In the genomic region with DNA sequence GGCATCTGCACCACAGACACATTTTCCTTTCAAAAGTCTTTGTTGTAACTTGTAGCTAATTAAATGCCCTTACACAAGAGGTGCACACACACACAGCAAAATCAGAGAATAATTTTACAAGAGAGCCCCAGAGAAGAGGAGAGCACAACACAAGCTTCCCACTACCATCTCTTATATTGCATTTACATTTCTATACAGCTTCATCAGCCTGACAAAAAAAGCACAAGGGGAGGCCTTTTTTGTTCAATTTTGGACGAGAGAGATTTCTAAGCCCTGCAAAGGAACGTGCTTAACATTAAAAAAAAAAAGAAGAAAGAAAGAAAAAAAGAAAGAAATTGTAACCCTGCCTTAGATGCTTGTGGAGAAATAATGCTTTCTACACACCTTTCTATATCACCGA, we compare ENCODE assay signal across 27 cellular contexts. TPM values are rescaled to one million over a fixed set of nuclear protein-coding genes. Genes with fewer than 3 reads are reported as not detected.
DNase-seq lines count a peak whose midpoint lies in the region; ATAC-seq and TF ChIP-seq lines count a peak whose summit lies in the region.
"Had no signal": no experiment of that assay in that cellular context is flagged by ENCODE, and none has a peak within 500 bp of the region (broad histone marks: within the 10 kb centered on the region; RNA-seq: fewer than 3 reads in every experiment).

No MANE protein-coding gene starts in this region.

- H3K9me3 ChIP-seq in cardiac muscle cell (ENCODE audit: low read depth) (no peaks in the 10 kb centered on the region), NT2/D1 (ENCODE audit: insufficient read depth, low read length) (no peaks in the 10 kb centered on the region), iPS-15b (ENCODE audit: control insufficient read depth, insufficient read depth, low read length) (no peaks in the 10 kb centered on the region), trophoblast cell (ENCODE audit: insufficient read depth, low read depth, low read length) (no peaks in the 10 kb centered on the region)
- H3K9me3 ChIP-seq: BE2C, Peyer's patch had no signal

- H2AFZ ChIP-seq in trophoblast cell (ENCODE audit: insufficient read depth, low read length, poor library complexity): no peak overlapping the region

- H3K9ac ChIP-seq in NT2/D1 (ENCODE audit: insufficient read length, low read depth) (no peak overlapping the region), iPS-15b (ENCODE audit: low read depth, low read length) (no peak overlapping the region), trophoblast cell (ENCODE audit: low read length) (no peak overlapping the region)

- H3K27me3 ChIP-seq in cardiac muscle cell: no peaks in the 10 kb centered on the region
- H3K27me3 ChIP-seq in NT2/D1 (ENCODE audit: insufficient read depth, insufficient read length): no peaks in the 10 kb centered on the region
- no peaks in the 10 kb centered on the region for H3K27me3 ChIP-seq in iPS-15b (ENCODE audit: control insufficient read depth, insufficient read depth, low read length)
- no peaks in the 10 kb centered on the region for H3K27me3 ChIP-seq in trophoblast cell (ENCODE audit: insufficient read depth, low read length)
- H3K27me3 ChIP-seq: BE2C, Peyer's patch had no signal

- no peak overlapping the region for H4K91ac ChIP-seq in trophoblast cell (ENCODE audit: low read depth, low read length)

- no peak for TF ChIP-seq CTCF in cardiac muscle cell (IDR thresholded peaks at IDR 0.05; ENCODE audit: low read depth, low read length)

- H3K18ac ChIP-seq in trophoblast cell (ENCODE audit: low read length): no peak overlapping the region

- no peak overlapping the region for H2BK5ac ChIP-seq in trophoblast cell (ENCODE audit: low read depth, low read length, poor library complexity)

- H3K4me1 ChIP-seq in cardiac muscle cell (ENCODE audit: low read depth) (peaks cover 23% of the 10 kb centered on the region), NT2/D1 (ENCODE audit: insufficient read depth, insufficient read length) (no peaks in the 10 kb centered on the region), iPS-15b (ENCODE audit: control insufficient read depth, insufficient read depth, low read length) (peaks cover 21% of the 10 kb centered on the region), trophoblast cell (ENCODE audit: control insufficient read depth in 1 of 2, insufficient read depth in 2 of 2, low read length in 2 of 2) (no peaks in the 10 kb centered on the region)
- H3K4me1 ChIP-seq: Peyer's patch had no signal

- no peaks in the 10 kb centered on the region for H3K79me2 ChIP-seq in trophoblast cell (ENCODE audit: control insufficient read depth, insufficient read depth, low read length, poor library complexity)

- H3K27ac ChIP-seq in cardiac muscle cell (peak overlapping the region; percentile 54), trophoblast cell (ENCODE audit: low read depth, low read length) (no peak overlapping the region)
- H3K27ac ChIP-seq: Peyer's patch, SK-N-MC had no signal

- H3K36me3 ChIP-seq in cardiac muscle cell: no peaks in the 10 kb centered on the region
- no peaks in the 10 kb centered on the region for H3K36me3 ChIP-seq in NT2/D1 (ENCODE audit: insufficient read depth, insufficient read length, low read length)
- no peaks in the 10 kb centered on the region for H3K36me3 ChIP-seq in iPS-15b (ENCODE audit: control insufficient read depth, insufficient read depth, low read length)
- H3K36me3 ChIP-seq in trophoblast cell (ENCODE audit: control insufficient read depth in 1 of 2, insufficient read depth in 2 of 2, low read length in 2 of 2): no peaks in the 10 kb centered on the region
- H3K36me3 ChIP-seq: BE2C, Peyer's patch had no signal

- ATAC-seq in Right ventricle myocardium inferior (no peak), HG03135 (IDR thresholded peaks at IDR 0.05; ENCODE audit: unreplicated experiment) (no peak), GM21825 (IDR thresholded peaks at IDR 0.05; ENCODE audit: unreplicated experiment) (no peak)
- ATAC-seq: HCT116 had no signal

- H3K14ac ChIP-seq in trophoblast cell (ENCODE audit: low read length): no peak overlapping the region

- no peak overlapping the region for H2AK5ac ChIP-seq in trophoblast cell (ENCODE audit: low read length)

- no peak overlapping the region for H4K8ac ChIP-seq in trophoblast cell (ENCODE audit: low read depth, low read length)

- no peak overlapping the region for H3K4me2 ChIP-seq in trophoblast cell (ENCODE audit: low read length)

- H3K79me1 ChIP-seq in trophoblast cell (ENCODE audit: low read length): no peaks in the 10 kb centered on the region

- H3K23ac ChIP-seq in trophoblast cell (ENCODE audit: low read length): no peak overlapping the region

- no peak overlapping the region for H4K12ac ChIP-seq in trophoblast cell (ENCODE audit: low read depth, low read length)

- no peak overlapping the region for H2BK12ac ChIP-seq in trophoblast cell (ENCODE audit: low read length)

- intact Hi-C loops in Right ventricle myocardium inferior (cut with DNase I): loop anchor here (10.0 kb wide), 1 partner anchor 426 kb away; no protein-coding TSS in a partner anchor

- H3K4me3 ChIP-seq in cardiac muscle cell (no peak overlapping the region), NT2/D1 (ENCODE audit: insufficient read length, low read depth) (no peak overlapping the region), iPS-15b (ENCODE audit: low read depth, low read length) (peak overlapping the region; percentile 18), trophoblast cell (ENCODE audit: low read depth, low read length) (no peak overlapping the region)
- H3K4me3 ChIP-seq: Peyer's patch, SK-N-MC had no signal

- H2BK120ac ChIP-seq in trophoblast cell (ENCODE audit: insufficient read depth, low read length, poor library complexity): no peak overlapping the region

- H3K4ac ChIP-seq in trophoblast cell (ENCODE audit: low read depth, low read length): no peak overlapping the region

- no CpG with 5 or more reads among the region's 3 CpGs for WGBS in trophoblast cell (ENCODE audit: extremely low coverage, insufficient coverage, insufficient read length)

- DNase-seq in cardiac muscle cell (ENCODE audit: low read depth in 1 of 2, low spot score in 1 of 2): no peak
- no peak for DNase-seq in Right ventricle myocardium inferior (ENCODE audit: missing footprints)
- peak; percentile 64 for DNase-seq in NT2/D1 (ENCODE audit: low read depth, low spot score)
- no peak for DNase-seq in trophoblast cell
- DNase-seq in mesenteric fat pad (ENCODE audit: low spot score): no peak
- DNase-seq: 8988T; ACHN; BE2C; CD8-positive, alpha-beta memory T cell; DMS 273 treated with DMSO at 0.1 percent for 48 hours; DMS79; EL; NCI-H1092; NCI-H1417 treated with DMSO at 0.1 percent for 48 hours; NCI-H1694 treated with DMSO at 0.1 percent for 48 hours; NCI-H2081; NCI-H2227 treated with DMSO at 0.1 percent for 48 hours; NCI-H526 treated with DMSO at 0.1 percent for 48 hours; OCI-M1; Peyer's patch; SIG-M5 had no signal

RNA-seq across cellular contexts. Expression of a gene that starts 17.1 kb away (rescaled TPM):
- total RNA-seq in cardiac muscle cell (47.1 and 62.2 TPM in 2 replicates), Right ventricle myocardium inferior (46.2 TPM), mesenteric fat pad (1.9 TPM)
- 41.5 and 53.3 TPM in 2 replicates for polyA plus RNA-seq in cardiac muscle cell
- 24.9 and 26.6 TPM in 2 replicates for polyA plus RNA-seq in trophoblast cell (2013)
- total RNA-seq: CD8-positive, alpha-beta memory T cell had no signal
- polyA plus RNA-seq: CD14-positive monocyte; CD8-positive, alpha-beta memory T cell had no signal

Comparison
In these comparisons a context has a peak if more than half of its experiments do, and no peak if none do; other contexts are left out.
1. RNA of a gene that starts 17.1 kb away (total RNA-seq): 47.1 to 62.2 TPM in cardiac muscle cell and 46.2 TPM in Right ventricle myocardium inferior (single experiment); 1.9 TPM in mesenteric fat pad (single experiment); every median in the first group is over 10 times any median in the second.